ENCODE assay signal across 16 cellular contexts in the genomic region with DNA sequence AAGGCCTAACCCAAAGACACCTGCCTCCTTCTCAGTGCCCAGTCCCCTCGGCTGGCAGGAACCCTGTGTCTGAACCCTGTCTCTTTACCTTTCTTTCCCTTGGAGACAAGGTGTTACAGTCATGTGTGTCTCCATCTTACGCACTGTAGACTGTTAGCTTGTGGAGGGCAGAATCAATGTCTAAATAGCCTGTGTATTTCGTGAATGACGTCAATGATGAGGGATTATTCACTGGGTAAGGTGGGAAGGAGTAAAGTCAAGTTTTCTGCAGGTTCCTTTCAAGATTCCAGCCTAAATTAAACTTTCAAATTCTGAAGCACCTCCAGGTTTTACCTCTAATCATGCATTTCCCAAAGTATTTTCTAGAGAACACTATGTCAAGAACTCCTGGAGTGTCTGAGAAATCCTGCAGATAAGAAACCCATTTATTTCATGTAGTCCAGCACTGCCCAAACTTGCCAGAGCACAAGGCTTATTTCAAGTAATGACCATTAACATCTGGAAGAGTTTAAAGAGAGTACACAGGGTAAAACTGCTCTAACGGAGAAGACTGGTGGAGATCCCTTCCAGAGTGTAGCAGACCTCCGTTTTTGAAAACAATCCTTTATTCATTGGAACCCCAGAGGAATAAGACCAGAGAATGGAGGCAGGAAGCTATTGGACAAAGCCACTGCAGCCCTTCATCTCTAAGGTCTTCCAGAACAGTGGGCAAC.
"Had no signal": no experiment of that assay in that cellular context is flagged by ENCODE, and none has a peak within 500 bp of the region (broad histone marks: within the 10 kb centered on the region; RNA-seq: fewer than 3 reads in every experiment).

No MANE protein-coding gene starts in this region.

- H3K4me1 Mint-ChIP-seq: activated B cell treated with CpG ODN at 0.5 μM for 24 hours; activated CD4-positive, alpha-beta T cell treated with anti-CD3 and anti-CD28 coated beads, Interleukin-2, amount 10 ng/mL, durations not matched to agents 24 days and 14 days; activated naive CD8-positive, alpha-beta T cell treated with anti-CD3 and anti-CD28 coated beads, Interleukin-2, amount 10 ng/mL, durations not matched to agents 7 days and 5 days; naive thymus-derived CD8-positive, alpha-beta T cell; stimulated activated naive B cell treated with anti-CD40 and anti-IgM and Interleukin-4, amounts not matched to agents 10 μg/mL and 1 μg/mL and 100 μg/mL, for 72 hours had no signal

- H2AFZ ChIP-seq: parathyroid adenoma had no signal

- H3K36me3 Mint-ChIP-seq: activated naive CD8-positive, alpha-beta T cell treated with anti-CD3 and anti-CD28 coated beads, Interleukin-2, amount 10 ng/mL, durations not matched to agents 7 days and 5 days; naive thymus-derived CD8-positive, alpha-beta T cell; stimulated activated naive B cell treated with anti-CD40 and anti-IgM and Interleukin-4, amounts not matched to agents 10 μg/mL and 1 μg/mL and 100 μg/mL, for 72 hours had no signal

- H3K36me3 ChIP-seq: uterus had no signal

- ATAC-seq: activated CD8-positive, alpha-beta T cell treated with anti-CD3 and anti-CD28 coated beads for 36 hours; left lobe of liver; naive thymus-derived CD8-positive, alpha-beta T cell; stimulated activated naive B cell treated with anti-CD40 and anti-IgM and Interleukin-4, amounts not matched to agents 10 μg/mL and 1 μg/mL and 100 μg/mL, for 72 hours had no signal

- H3K27ac ChIP-seq: parathyroid adenoma, uterus had no signal

- H3K27ac Mint-ChIP-seq: activated B cell treated with CpG ODN at 0.5 μM for 24 hours; activated CD4-positive, alpha-beta T cell treated with anti-CD3 and anti-CD28 coated beads, Interleukin-2, amount 10 ng/mL, durations not matched to agents 24 days and 14 days; activated CD8-positive, alpha-beta T cell treated with anti-CD3 and anti-CD28 coated beads for 36 hours; activated naive CD8-positive, alpha-beta T cell treated with anti-CD3 and anti-CD28 coated beads, Interleukin-2, amount 10 ng/mL, durations not matched to agents 7 days and 5 days; activated T-helper 2 cell treated with anti-CD3 and anti-CD28 coated beads, Interferon-gamma antibody, Interleukin-2, Interleukin-4, amounts not matched to agents 10 μg/mL and 5 μg/mL and 100 μg/mL, durations not matched to agents 14 hours and 24 hours and 36 hours; naive thymus-derived CD8-positive, alpha-beta T cell; stimulated activated naive B cell treated with anti-CD40 and anti-IgM and Interleukin-4, amounts not matched to agents 10 μg/mL and 1 μg/mL and 100 μg/mL, for 72 hours had no signal

- H3K4me1 ChIP-seq: parathyroid adenoma, uterus had no signal

- H3K27me3 Mint-ChIP-seq: activated B cell treated with CpG ODN at 0.5 μM for 24 hours; activated CD4-positive, alpha-beta T cell treated with anti-CD3 and anti-CD28 coated beads, Interleukin-2, amount 10 ng/mL, durations not matched to agents 24 days and 14 days; activated CD8-positive, alpha-beta T cell treated with anti-CD3 and anti-CD28 coated beads for 36 hours had no signal

- H3K79me2 ChIP-seq: parathyroid adenoma had no signal

- DNase-seq: activated B cell treated with CpG ODN at 0.5 μM for 24 hours; activated CD4-positive, alpha-beta T cell treated with anti-CD3 and anti-CD28 coated beads, Interleukin-2, amount 10 ng/mL, durations not matched to agents 24 days and 14 days; activated CD8-positive, alpha-beta T cell treated with anti-CD3 and anti-CD28 coated beads for 36 hours; activated naive CD4-positive, alpha-beta T cell treated with Interleukin-2 at 50 U/mL for 16 hours; activated naive CD8-positive, alpha-beta T cell treated with anti-CD3 and anti-CD28 coated beads, Interleukin-2, amount 10 ng/mL, durations not matched to agents 7 days and 5 days; activated T-cell treated with anti-CD3 and anti-CD28 coated beads, Interleukin-2, amount 50 U/mL, for 1 hour; cortex of kidney; erythroblast; hippocampal formation; mesendoderm; naive thymus-derived CD8-positive, alpha-beta T cell; stimulated activated naive B cell treated with anti-CD40 and anti-IgM and Interleukin-4, amounts not matched to agents 10 μg/mL and 1 μg/mL and 100 μg/mL, for 72 hours; uterus had no signal

- H3K9me3 ChIP-seq: uterus had no signal

- H3K4me3 ChIP-seq: uterus had no signal

- H3K4me3 Mint-ChIP-seq: activated B cell treated with CpG ODN at 0.5 μM for 24 hours; activated CD4-positive, alpha-beta T cell treated with anti-CD3 and anti-CD28 coated beads, Interleukin-2, amount 10 ng/mL, durations not matched to agents 24 days and 14 days; activated CD8-positive, alpha-beta T cell treated with anti-CD3 and anti-CD28 coated beads for 36 hours; activated naive CD8-positive, alpha-beta T cell treated with anti-CD3 and anti-CD28 coated beads, Interleukin-2, amount 10 ng/mL, durations not matched to agents 7 days and 5 days; naive thymus-derived CD8-positive, alpha-beta T cell; stimulated activated naive B cell treated with anti-CD40 and anti-IgM and Interleukin-4, amounts not matched to agents 10 μg/mL and 1 μg/mL and 100 μg/mL, for 72 hours had no signal

- H3K9me3 Mint-ChIP-seq: activated B cell treated with CpG ODN at 0.5 μM for 24 hours; activated CD4-positive, alpha-beta T cell treated with anti-CD3 and anti-CD28 coated beads, Interleukin-2, amount 10 ng/mL, durations not matched to agents 24 days and 14 days; activated CD8-positive, alpha-beta T cell treated with anti-CD3 and anti-CD28 coated beads for 36 hours; activated naive CD8-positive, alpha-beta T cell treated with anti-CD3 and anti-CD28 coated beads, Interleukin-2, amount 10 ng/mL, durations not matched to agents 7 days and 5 days; activated T-helper 2 cell treated with anti-CD3 and anti-CD28 coated beads, Interferon-gamma antibody, Interleukin-2, Interleukin-4, amounts not matched to agents 10 μg/mL and 5 μg/mL and 100 μg/mL, durations not matched to agents 14 hours and 24 hours and 36 hours; naive thymus-derived CD8-positive, alpha-beta T cell; stimulated activated naive B cell treated with anti-CD40 and anti-IgM and Interleukin-4, amounts not matched to agents 10 μg/mL and 1 μg/mL and 100 μg/mL, for 72 hours had no signal

- H3K27me3 ChIP-seq: uterus had no signal

- H3K9ac ChIP-seq: parathyroid adenoma had no signal
